ENCODE assay signal across 8 cellular contexts in genomic region chr5:62223312-62223954, GRCh38.
DNase-seq lines count a peak whose midpoint lies in the region; ATAC-seq, FAIRE-seq and TF ChIP-seq lines count a peak whose summit lies in the region.
"Not testable (repeated sequence)": the region's sequence is repeated elsewhere in the genome, so short reads cannot be mapped to it uniquely, and the experiment has no call there.

No MANE protein-coding gene starts in this region.

- TF ChIP-seq CTCF in HCT116 (IDR thresholded peaks at IDR 0.05 in 2 of 3, conservative IDR thresholded peaks at IDR 0.05 in 1 of 3; ENCODE audit: borderline replicate concordance in 1 of 3, insufficient read depth in 1 of 3, low read depth in 2 of 3, low read length in 2 of 3) (peak; percentile 27 to 54 (median 35); a peak in 3 of 6 replicates), brain (conservative IDR thresholded peaks at IDR 0.05) (peak; percentile 67 to 72), spleen (IDR thresholded peaks at IDR 0.05 in 8 of 11, conservative IDR thresholded peaks at IDR 0.05 in 3 of 11) (peak; percentile 13 to 72 (median 50)), transverse colon (IDR thresholded peaks at IDR 0.05) (peak; percentile 29 to 61 (median 52))

- peaks cover 19 to 40% (median 26%) of the 10 kb centered on the region in 5 experiments for H3K9me3 Mint-ChIP-seq in brain
- not testable (repeated sequence) for H3K9me3 Mint-ChIP-seq in immature natural killer cell

- POLR2A ChIA-PET in HCT116 (lab: Charles Lee) = interaction anchor here (0.7 kb wide), 1 partner anchor 14 kb away, joined by 3 read pairs; no protein-coding TSS in a partner anchor

- not testable (repeated sequence) for TF ChIP-seq POLR2A in HCT116 (IDR thresholded peaks at IDR 0.05; ENCODE audit: borderline replicate concordance, extremely low read depth, insufficient read depth, insufficient read length); spleen (IDR thresholded peaks at IDR 0.05); transverse colon (IDR thresholded peaks at IDR 0.05)

- TF ChIP-seq EP300 in transverse colon (IDR thresholded peaks at IDR 0.05; ENCODE audit: low read depth) = not testable (repeated sequence)

- H3K36me3 Mint-ChIP-seq in brain, immature natural killer cell: not testable (repeated sequence)

- H3K27ac ChIP-seq in HCT116 (ENCODE audit: low read depth, low read length); transverse colon: not testable (repeated sequence)
- H3K27ac ChIP-seq in spleen = peak overlapping the region in 1 of 8 donors; percentile 13

- H3K9me2 ChIP-seq in HCT116 (ENCODE audit: insufficient read depth) = not testable (repeated sequence)

- not testable (repeated sequence) for BruUV-seq in HCT116 (replicated peaks; lab: Mats Ljungman, UMichigan)

- intact Hi-C loops in HCT116 (cut with micrococcal nuclease) = loop anchor here (5.0 kb wide), 1 partner anchor 554 kb away; no protein-coding TSS in a partner anchor
- intact Hi-C loops in spleen (cut with DNase I; ENCODE audit: low total_unique reads) = loop anchor here (5.0 kb wide), 1 partner anchor 129 kb away; no protein-coding TSS in a partner anchor
- intact Hi-C loops in transverse colon (cut with DNase I; ENCODE audit: low total_unique reads) = not testable (repeated sequence)

- H3K79me2 ChIP-seq in HCT116 (ENCODE audit: insufficient read depth, low read length) = not testable (repeated sequence)

- H3K9me3 ChIP-seq in HCT116 (ENCODE audit: control insufficient read depth in 1 of 2, insufficient read depth in 1 of 2, low read depth in 1 of 2, low read length in 2 of 2); spleen; transverse colon: not testable (repeated sequence)

- ATAC-seq in HCT116 (peak; percentile 99), HG03575 (IDR thresholded peaks at IDR 0.05; ENCODE audit: extremely low read depth, insufficient number of reproducible peaks, low FRiP score, unreplicated experiment) (peak; percentile 85)

- not testable (repeated sequence) for H3K4me3 ChIP-seq in HCT116 (replicated peaks in 1 of 2; ENCODE audit: low read depth in 1 of 2, low read length in 2 of 2)
- H3K4me3 ChIP-seq in spleen = peak overlapping the region in 2 of 8 donors; percentile 32 to 51
- peak overlapping the region in 1 of 4 donors; percentile 27 for H3K4me3 ChIP-seq in transverse colon

- CTCF ChIA-PET in HCT116 (lab: Charles Lee) = interaction anchor here (1.8 kb wide), 1 partner anchor 130 kb away, joined by 17 read pairs; no protein-coding TSS in a partner anchor

- H4K20me1 ChIP-seq in HCT116 (ENCODE audit: insufficient read depth) = not testable (repeated sequence)

- RAD21 ChIA-PET in HCT116 (lab: Charles Lee; ENCODE audit: low non-redundant PET in 1 of 2, low total read pairs in 2 of 2, uncharacterized antibody in 2 of 2, unreplicated experiment in 2 of 2) = interaction anchor here (0.7 to 0.9 kb wide), 2 partner anchors 121 to 180 kb away, joined by 3 to 4 read pairs; partner anchors contain the start of gene DIMT1 (in 1 of the 2)

- WGBS in spleen, 5 donors = 0 to 3% (median 1%) methylated on average over 5 to 14 of the region's 14 CpGs
- WGBS in transverse colon (ENCODE audit: low coverage in 1 of 2), 2 donors = 0% methylated on average over 8 of the region's 14 CpGs; no CpG with 5 or more reads in 1 of the 2 donors

- H3K36me3 ChIP-seq in HCT116 (ENCODE audit: control insufficient read depth in 1 of 2, insufficient read depth in 2 of 2, low read length in 2 of 2); spleen; transverse colon: not testable (repeated sequence)

- H3K4me3 Mint-ChIP-seq in brain = peak overlapping the region; percentile 26 to 74 (median 53)
- H3K4me3 Mint-ChIP-seq in immature natural killer cell = peak overlapping the region; percentile 79 to 91 (median 87)

- H2AFZ ChIP-seq in HCT116 (ENCODE audit: low read depth, low read length, poor library complexity, severe bottlenecking) = not testable (repeated sequence)

- FAIRE-seq in GM18507 (lab: Jason Lieb, UNC) = peak; percentile 77

- not testable (repeated sequence) for H3K27me3 ChIP-seq in HCT116 (ENCODE audit: insufficient read depth, low read length); spleen (replicated peaks in 1 of 7); transverse colon

- in situ Hi-C loops in transverse colon (cut with MboI; ENCODE audit: low pct_ligation_motif_present in 1 of 4, low pct_unique_long_range_greater_than_20kb in 1 of 4, low sequenced_read_pairs in 3 of 4) = loop anchor here in 2 of 4 donors (5.0 to 10.0 kb wide), 2 partner anchors 131 to 134 kb away; no protein-coding TSS in a partner anchor

- TF ChIP-seq RAD21 in HCT116 (IDR thresholded peaks at IDR 0.05; ENCODE audit: low read depth) = peak; percentile 57

- not testable (repeated sequence) for H3K27me3 Mint-ChIP-seq in brain
- H3K27me3 Mint-ChIP-seq in immature natural killer cell (ENCODE audit: low read depth in 3 of 3) = peaks cover 6 to 20% (median 10%) of the 10 kb centered on the region in 3 donors

- peak overlapping the region; percentile 23; the same call in 1 of the 2 replicates for H3K4me2 ChIP-seq in HCT116 (ENCODE audit: low read length)

- H3K27ac Mint-ChIP-seq in brain (peak overlapping the region in 3 of 5 experiments; percentile 47 to 85 (median 58)), immature natural killer cell (peak overlapping the region in 4 of 6 donors; percentile 57 to 88 (median 76))

- H3K4me1 ChIP-seq in HCT116 (ENCODE audit: control insufficient read depth in 1 of 2, insufficient read depth in 2 of 2, low read length in 2 of 2); transverse colon: not testable (repeated sequence)
- peaks cover 0 to 10% (median 6%) of the 10 kb centered on the region in 6 donors for H3K4me1 ChIP-seq in spleen

- H3K4me1 Mint-ChIP-seq in brain (peaks cover 10% of the 10 kb centered on the region), immature natural killer cell (peaks cover 11 to 18% of the 10 kb centered on the region in 2 donors)

- H3K9ac ChIP-seq in HCT116 (ENCODE audit: low read length) = not testable (repeated sequence)

- DNase-seq in GM18507 (ENCODE audit: extremely low spot score, insufficient read length, low read depth); HCT116 (ENCODE audit: low read depth, low spot score): not testable (repeated sequence)
- peak; percentile 75 for DNase-seq in activated CD4-positive, alpha-beta T cell treated with anti-CD3 and anti-CD28 coated beads, Interleukin-2, amount 50 U/mL, for 4 hours
- peak; percentile 59 to 71 (median 64) for DNase-seq in immature natural killer cell
- peak; percentile 85 for DNase-seq in spleen
- peak; percentile 81 for DNase-seq in transverse colon
